In genomic region chr21:17622018-17622417, GRCh38 we compare ENCODE assay signal across 2 cellular contexts.
TF ChIP-seq lines count a peak whose summit lies in the region.

No MANE protein-coding gene starts in this region.

TF ChIP-seq in HepG2, 621 proteins besides CTCF, POLR2A, EP300 and RAD21:
- peak; percentile 63 for TF ChIP-seq MAFF (IDR thresholded peaks at IDR 0.05; ENCODE audit: low read depth, low read length)
- TF ChIP-seq NCOA2 (CRISPR knock-in tag; IDR thresholded peaks at IDR 0.05) = no peak
- TF ChIP-seq MAFK (conservative IDR thresholded peaks at IDR 0.05 in 1 of 2, IDR thresholded peaks at IDR 0.05 in 1 of 2; ENCODE audit: low read length in 2 of 2) = peak; percentile 71 to 83

TF ChIP-seq in K562, 482 proteins besides CTCF, POLR2A, EP300 and RAD21:
- TF ChIP-seq DACH1 (IDR thresholded peaks at IDR 0.05; ENCODE audit: partially characterized antibody) (no peak), ZNF780A (CRISPR knock-in tag; IDR thresholded peaks at IDR 0.05) (no peak), MAFG (tag; conservative IDR thresholded peaks at IDR 0.05) (0 out of 2 replicates have a peak, but pooled peaks have one; percentile 24), ZFP36 (IDR thresholded peaks at IDR 0.05; ENCODE audit: low read depth, low read length, partially characterized antibody) (no peak), ZNF778 (CRISPR knock-in tag; IDR thresholded peaks at IDR 0.05) (no peak), MAFK (IDR thresholded peaks at IDR 0.05; ENCODE audit: low read length) (peak; percentile 39; the same call in 1 of the 2 replicates), ZNF316 (IDR thresholded peaks at IDR 0.05) (peak; percentile 57), CAMTA2 (CRISPR knock-in tag; conservative IDR thresholded peaks at IDR 0.05) (no peak), E2F8 (IDR thresholded peaks at IDR 0.05; ENCODE audit: low read depth, partially characterized antibody) (no peak), SIRT6 (IDR thresholded peaks at IDR 0.05; ENCODE audit: low read depth, low read length) (no peak), CEBPZ (IDR thresholded peaks at IDR 0.05; ENCODE audit: borderline replicate concordance, low read depth, low read length) (no peak), ATF2 (CRISPR knock-in tag; IDR thresholded peaks at IDR 0.05) (no peak), C11orf30 (IDR thresholded peaks at IDR 0.05; ENCODE audit: low read depth) (peak; percentile 35; the same call in 1 of the 2 replicates), POLR2B (IDR thresholded peaks at IDR 0.05; ENCODE audit: low read depth, partially characterized antibody) (no peak), MCM2 (IDR thresholded peaks at IDR 0.05; ENCODE audit: low read depth) (no peak), MAFF (IDR thresholded peaks at IDR 0.05; ENCODE audit: low read length) (peak; percentile 59), ATF1 (CRISPR knock-in tag; IDR thresholded peaks at IDR 0.05) (no peak), ATF1 (tag; IDR thresholded peaks at IDR 0.05) (no peak), HES1 (IDR thresholded peaks at IDR 0.05; ENCODE audit: low read depth) (no peak)
- TF ChIP-seq, protein P1, sequence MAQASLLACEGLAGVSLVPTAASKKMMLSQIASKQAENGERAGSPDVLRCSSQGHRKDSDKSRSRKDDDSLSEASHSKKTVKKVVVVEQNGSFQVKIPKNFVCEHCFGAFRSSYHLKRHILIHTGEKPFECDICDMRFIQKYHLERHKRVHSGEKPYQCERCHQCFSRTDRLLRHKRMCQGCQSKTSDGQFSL (CRISPR knock-in tag; IDR thresholded peaks at IDR 0.05) = no peak
- TF ChIP-seq, protein P1 (tag; IDR thresholded peaks at IDR 0.05) = no peak
TF ChIP-seq in K562: peak in this region for 5.
